18 cellular contexts compared by ENCODE assay signal in the genomic region with DNA sequence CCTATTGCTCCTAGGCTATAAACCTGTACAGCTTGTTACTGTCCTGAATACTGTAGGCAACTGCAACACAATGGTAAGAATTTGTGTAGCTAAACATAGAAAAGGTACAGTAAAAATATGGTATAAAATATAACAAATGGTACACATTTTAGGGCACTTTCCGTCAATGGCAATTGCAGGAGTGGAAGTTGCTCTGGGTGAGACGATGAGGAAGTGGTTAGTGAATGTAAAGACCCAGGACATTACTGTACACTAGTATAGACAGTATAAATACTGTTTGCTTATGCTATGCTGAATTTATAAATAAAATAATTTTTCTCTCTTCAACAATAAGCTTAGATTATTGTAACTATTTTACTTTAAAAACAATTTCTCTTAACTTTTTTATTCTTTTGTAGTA. TPM values are rescaled to one million over a fixed set of nuclear protein-coding genes. Genes with fewer than 3 reads are reported as not detected.
DNase-seq lines count a peak whose midpoint lies in the region; ATAC-seq and TF ChIP-seq lines count a peak whose summit lies in the region.
"Had no signal": no experiment of that assay in that cellular context is flagged by ENCODE, and none has a peak within 500 bp of the region (broad histone marks: within the 10 kb centered on the region; RNA-seq: fewer than 3 reads in every experiment).

No MANE protein-coding gene starts in this region.

- H3K27ac Mint-ChIP-seq in CD8-positive, alpha-beta memory T cell = peak overlapping the region in 6 of 8 donors; percentile 74 to 98 (median 94)
- H3K27ac Mint-ChIP-seq in IgD-negative memory B cell = peak overlapping the region; percentile 85 to 98 (median 93)
- peak overlapping the region; percentile 95 to 98 for H3K27ac Mint-ChIP-seq in T-cell
- H3K27ac Mint-ChIP-seq in naive thymus-derived CD8-positive, alpha-beta T cell = peak overlapping the region in 4 of 10 donors; percentile 88 to 98 (median 95)
- H3K27ac Mint-ChIP-seq: nephron progenitor cell had no signal

- H3K4me1 ChIP-seq in CD8-positive, alpha-beta memory T cell (ENCODE audit: insufficient read depth, low read length) = peaks cover 15% of the 10 kb centered on the region
- H3K4me1 ChIP-seq in ovary (ENCODE audit: insufficient read depth) (no peaks in the 10 kb centered on the region), tibial nerve (peaks cover 0 to 14% (median 1%) of the 10 kb centered on the region in 4 donors)

- intact Hi-C loops in ovary (cut with DNase I) = no loop called here

- H3K27me3 ChIP-seq in CD8-positive, alpha-beta memory T cell (ENCODE audit: insufficient read depth, low read length, poor library complexity, severe bottlenecking) = no peaks in the 10 kb centered on the region
- H3K27me3 ChIP-seq in ovary (no peaks in the 10 kb centered on the region), tibial nerve (no peaks in the 10 kb centered on the region)
- H3K27me3 ChIP-seq: heart right ventricle, tibial artery had no signal

- TF ChIP-seq EP300 in ovary (IDR thresholded peaks at IDR 0.05) = no peak
- no peak for TF ChIP-seq EP300 in tibial nerve (IDR thresholded peaks at IDR 0.05)

- no peaks in the 10 kb centered on the region for H3K36me3 ChIP-seq in CD8-positive, alpha-beta memory T cell (ENCODE audit: insufficient read depth, low read length)
- no peaks in the 10 kb centered on the region for H3K36me3 ChIP-seq in ovary
- no peaks in the 10 kb centered on the region for H3K36me3 ChIP-seq in tibial nerve
- H3K36me3 ChIP-seq: heart right ventricle, tibial artery had no signal

- no peak for DNase-seq in CD8-positive, alpha-beta memory T cell
- DNase-seq in T-cell (no peak), GM19240 (ENCODE audit: insufficient read length, low spot score) (no peak), ovary (no peak), tibial nerve (ENCODE audit: low spot score in 2 of 2) (no peak)
- DNase-seq in naive thymus-derived CD8-positive, alpha-beta T cell = no peak
- DNase-seq: activated CD4-positive, alpha-beta T cell treated with anti-CD3 and anti-CD28 coated beads, Interleukin-2, amount 50 U/mL, for 48 hours; activated T-cell treated with anti-CD3 and anti-CD28 coated beads, Interleukin-2, amount 50 U/mL, for 48 hours; effector CD4-positive, alpha-beta T cell; heart right ventricle; NCI-H2029; NCI-H510A treated with DMSO at 0.1 percent for 48 hours; nephron progenitor cell; stimulated activated CD4-positive, alpha-beta T cell treated with anti-CD3 and anti-CD28 coated beads, Interleukin-12 subunit alpha, Interleukin-12 subunit beta, amount 100 ng/mL, for 4 hours; tibial artery had no signal

- ATAC-seq in T-cell (replicated peaks in 1 of 4) = no peak
- ATAC-seq in naive thymus-derived CD8-positive, alpha-beta T cell = no peak
- ATAC-seq: HCT116, heart right ventricle had no signal

- H3K27ac ChIP-seq in CD8-positive, alpha-beta memory T cell (ENCODE audit: low read depth, low read length) = no peak overlapping the region
- H3K27ac ChIP-seq in ovary = no peak overlapping the region
- no peak overlapping the region for H3K27ac ChIP-seq in tibial nerve
- H3K27ac ChIP-seq: SK-N-MC, tibial artery had no signal

- CTCF ChIA-PET in CD8-positive, alpha-beta memory T cell (lab: Charles Lee) = interaction anchor here (1.3 to 4.0 kb wide), 2 partner anchors 10 to 15 kb away, joined by 3 to 21 read pairs; partner anchors contain the start of gene ADRB2
- CTCF ChIA-PET in T-cell (lab: Charles Lee) = interaction anchor here (1.0 to 1.6 kb wide), 5 partner anchors 10 to 269 kb away, joined by 3 to 7 read pairs (median 4); no protein-coding TSS in a partner anchor

- H3K4me1 Mint-ChIP-seq in CD8-positive, alpha-beta memory T cell = peaks cover 35 to 42% (median 39%) of the 10 kb centered on the region in 3 donors
- H3K4me1 Mint-ChIP-seq in IgD-negative memory B cell = peaks cover 58 to 66% (median 63%) of the 10 kb centered on the region in 3 donors
- peaks cover 39 to 50% (median 41%) of the 10 kb centered on the region in 3 donors for H3K4me1 Mint-ChIP-seq in T-cell
- H3K4me1 Mint-ChIP-seq in naive thymus-derived CD8-positive, alpha-beta T cell = peaks cover 17 to 69% (median 37%) of the 10 kb centered on the region in 4 donors

- no peak for TF ChIP-seq CTCF in ovary (IDR thresholded peaks at IDR 0.05)
- TF ChIP-seq CTCF in tibial nerve (IDR thresholded peaks at IDR 0.05) = no peak

- no peak overlapping the region for H3K4me3 ChIP-seq in CD8-positive, alpha-beta memory T cell (ENCODE audit: low read length)
- H3K4me3 ChIP-seq in ovary (no peak overlapping the region), tibial nerve (no peak overlapping the region)
- H3K4me3 ChIP-seq: heart right ventricle, SK-N-MC, tibial artery had no signal

- WGBS in ovary, 3 donors = 87 to 93% (median 90%) methylated on average over 2 of the region's 2 CpGs
- WGBS in tibial nerve, 2 donors = 78 to 88% methylated on average over 2 of the region's 2 CpGs

- no peaks in the 10 kb centered on the region for H3K9me3 ChIP-seq in CD8-positive, alpha-beta memory T cell (ENCODE audit: low read length)
- H3K9me3 ChIP-seq in ovary (no peaks in the 10 kb centered on the region), tibial nerve (no peaks in the 10 kb centered on the region)
- H3K9me3 ChIP-seq: heart right ventricle, tibial artery had no signal

- H3K9me3 Mint-ChIP-seq in CD8-positive, alpha-beta memory T cell = no peaks in the 10 kb centered on the region
- no peaks in the 10 kb centered on the region for H3K9me3 Mint-ChIP-seq in IgD-negative memory B cell
- no peaks in the 10 kb centered on the region for H3K9me3 Mint-ChIP-seq in T-cell
- no peaks in the 10 kb centered on the region for H3K9me3 Mint-ChIP-seq in naive thymus-derived CD8-positive, alpha-beta T cell
- H3K9me3 Mint-ChIP-seq: nephron progenitor cell had no signal

- H3K4me3 Mint-ChIP-seq in CD8-positive, alpha-beta memory T cell = peak overlapping the region in 5 of 7 donors; percentile 54 to 94 (median 88)
- H3K4me3 Mint-ChIP-seq in IgD-negative memory B cell (peak overlapping the region in 3 of 4 donors; percentile 29 to 86 (median 78)), T-cell (peak overlapping the region in 2 of 3 donors; percentile 76 to 83)
- H3K4me3 Mint-ChIP-seq in naive thymus-derived CD8-positive, alpha-beta T cell = peak overlapping the region in 6 of 10 donors; percentile 0 to 97 (median 74)
- H3K4me3 Mint-ChIP-seq: nephron progenitor cell had no signal

- POLR2A ChIA-PET in CD8-positive, alpha-beta memory T cell (lab: Charles Lee) = interaction anchor here (2.1 kb wide), 1 partner anchor 16 kb away, joined by 7 read pairs; the partner anchor contains the start of gene ADRB2
- POLR2A ChIA-PET in T-cell (lab: Charles Lee) = interaction anchor here in 1 of 2 donors (1.1 kb wide), 1 partner anchor 15 kb away, joined by 3 read pairs; the partner anchor contains the start of gene ADRB2
- POLR2A ChIA-PET in naive thymus-derived CD8-positive, alpha-beta T cell (lab: Charles Lee) = interaction anchor here (1.9 kb wide), 1 partner anchor 15 kb away, joined by 5 read pairs; the partner anchor contains the start of gene ADRB2

- H3K27me3 Mint-ChIP-seq in CD8-positive, alpha-beta memory T cell = no peaks in the 10 kb centered on the region
- H3K27me3 Mint-ChIP-seq in IgD-negative memory B cell = no peaks in the 10 kb centered on the region
- H3K27me3 Mint-ChIP-seq in T-cell = no peaks in the 10 kb centered on the region
- H3K27me3 Mint-ChIP-seq in naive thymus-derived CD8-positive, alpha-beta T cell = no peaks in the 10 kb centered on the region

- no peak for TF ChIP-seq POLR2A in ovary (IDR thresholded peaks at IDR 0.05)
- no peak for TF ChIP-seq POLR2A in tibial nerve (IDR thresholded peaks at IDR 0.05)

- H3K36me3 Mint-ChIP-seq in CD8-positive, alpha-beta memory T cell = peaks cover 0 to 5% (median 0%) of the 10 kb centered on the region in 3 donors
- H3K36me3 Mint-ChIP-seq in IgD-negative memory B cell (no peaks in the 10 kb centered on the region), T-cell (no peaks in the 10 kb centered on the region)
- no peaks in the 10 kb centered on the region for H3K36me3 Mint-ChIP-seq in naive thymus-derived CD8-positive, alpha-beta T cell

RNA-seq across cellular contexts. Expression of gene ADRB2, which starts 15.6 kb away (rescaled TPM):
- total RNA-seq in CD8-positive, alpha-beta memory T cell = 1 to 10 TPM; 1.6 to 2.1 TPM
- polyA plus RNA-seq in CD8-positive, alpha-beta memory T cell = 25.7 TPM
- 9.1 TPM for polyA plus RNA-seq in IgD-negative memory B cell
- 10 to 100 TPM in 1 of 5 donors, 1 to 10 TPM in 4; 2.3 to 11.3 (median 7.2) TPM for total RNA-seq in T-cell
- 1 to 10 TPM; 2.1 to 2.2 TPM for total RNA-seq in naive thymus-derived CD8-positive, alpha-beta T cell
- polyA plus RNA-seq in naive thymus-derived CD8-positive, alpha-beta T cell = 10 to 100 TPM in 1 of 3 donors, under 1 TPM in 1, not detected in 1; 0.33 to 12.9 TPM
- 1 to 10 TPM in 4 of 7 donors, under 1 TPM in 3; 0.23 to 2.3 (median 1.0) TPM for total RNA-seq in ovary
- 1 to 10 TPM in 1 of 2 donors, under 1 TPM in 1; 0.41 to 2.0 TPM for polyA plus RNA-seq in ovary
- total RNA-seq in tibial nerve = 1 to 10 TPM; 4.8 to 9.8 (median 6.2) TPM
